Comparison of ENCODE assay signal across 21 cellular contexts in the genomic region with DNA sequence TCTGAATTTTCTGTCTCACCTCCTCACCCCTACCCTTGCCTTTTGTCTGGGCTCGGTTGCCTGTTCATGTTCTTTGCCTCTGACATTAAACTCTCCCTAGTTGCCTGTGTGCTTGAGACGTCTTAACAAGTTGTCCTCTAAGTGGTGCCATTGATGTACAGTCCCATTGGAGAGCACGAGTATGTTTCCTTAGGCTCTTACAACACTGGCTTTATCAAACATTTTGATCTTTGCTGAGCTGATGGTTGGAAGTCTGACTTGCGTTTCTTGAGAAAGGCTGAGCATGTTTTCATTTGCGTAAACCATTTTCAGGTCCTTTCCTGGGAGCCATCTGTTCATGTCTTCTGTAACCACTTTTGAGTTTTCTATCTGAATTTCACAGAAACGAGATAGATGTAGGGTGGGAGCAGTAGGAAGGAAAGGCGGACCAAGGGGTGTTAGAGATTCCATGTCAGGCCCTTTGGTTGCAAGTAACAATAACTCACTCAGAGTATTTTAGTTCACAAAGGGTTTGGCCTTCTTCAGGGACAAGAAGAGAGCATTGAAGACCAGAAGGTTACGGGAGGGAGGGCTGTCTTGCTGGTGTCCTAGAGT. TPM values are rescaled to one million over a fixed set of nuclear protein-coding genes. Genes with fewer than 3 reads are reported as not detected.
DNase-seq lines count a peak whose midpoint lies in the region; ATAC-seq and TF ChIP-seq lines count a peak whose summit lies in the region.
"Had no signal": no experiment of that assay in that cellular context is flagged by ENCODE, and none has a peak within 500 bp of the region (broad histone marks: within the 10 kb centered on the region; RNA-seq: fewer than 3 reads in every experiment).

No MANE protein-coding gene starts in this region.

- H3K27ac ChIP-seq in CD4-positive, alpha-beta T cell (ENCODE audit: low read depth, low read length): no peak overlapping the region

- H3K4me1 Mint-ChIP-seq in activated CD4-positive, alpha-beta T cell treated with anti-CD3 and anti-CD28 coated beads, Interleukin-2, amount 10 ng/mL, durations not matched to agents 24 days and 14 days: peaks cover 57% of the 10 kb centered on the region
- H3K4me1 Mint-ChIP-seq in CD4-positive, alpha-beta T cell (ENCODE audit: low read depth): peaks cover 78% of the 10 kb centered on the region
- peaks cover 67% of the 10 kb centered on the region for H3K4me1 Mint-ChIP-seq in activated CD4-positive, alpha-beta memory T cell treated with anti-CD3 and anti-CD28 coated beads for 36 hours (ENCODE audit: low read depth)

- no peaks in the 10 kb centered on the region for H3K9me3 ChIP-seq in CD4-positive, alpha-beta T cell (ENCODE audit: control insufficient read depth, low read length)
- H3K9me3 ChIP-seq in MG63 (no peaks in the 10 kb centered on the region), HAP-1 (no peaks in the 10 kb centered on the region)
- H3K9me3 ChIP-seq: breast epithelium, SK-N-SH had no signal

- H3K36me3 ChIP-seq in MG63 (peaks cover 80% of the 10 kb centered on the region), HAP-1 (replicated peaks) (peaks cover 28% of the 10 kb centered on the region)
- H3K36me3 ChIP-seq: breast epithelium had no signal

- no peaks in the 10 kb centered on the region for H3K9me3 Mint-ChIP-seq in activated CD4-positive, alpha-beta T cell treated with anti-CD3 and anti-CD28 coated beads, Interleukin-2, amount 10 ng/mL, durations not matched to agents 24 days and 14 days
- H3K9me3 Mint-ChIP-seq in CD4-positive, alpha-beta T cell: no peaks in the 10 kb centered on the region
- no peaks in the 10 kb centered on the region for H3K9me3 Mint-ChIP-seq in activated CD4-positive, alpha-beta memory T cell treated with anti-CD3 and anti-CD28 coated beads for 36 hours

- CTCF ChIA-PET in CD4-positive, alpha-beta T cell (lab: Charles Lee): no interaction called here
- CTCF ChIA-PET in activated CD4-positive, alpha-beta memory T cell treated with anti-CD3 and anti-CD28 coated beads for 36 hours (lab: Charles Lee): interaction anchor here (1.3 kb wide), 1 partner anchor 348 kb away, joined by 3 read pairs; no protein-coding TSS in a partner anchor

- no peak for ATAC-seq in CD4-positive, alpha-beta T cell (ENCODE audit: poor library complexity)

- peak; percentile 52 for DNase-seq in activated CD4-positive, alpha-beta T cell treated with anti-CD3 and anti-CD28 coated beads, Interleukin-2, amount 10 ng/mL, durations not matched to agents 24 days and 14 days
- no peak for DNase-seq in activated CD4-positive, alpha-beta T cell treated with anti-CD3 and anti-CD28 coated beads, Interleukin-2, amount 50 U/mL, for 1 hour
- no peak for DNase-seq in CD4-positive, alpha-beta T cell
- no peak for DNase-seq in activated CD4-positive, alpha-beta memory T cell treated with anti-CD3 and anti-CD28 coated beads for 36 hours
- peak; percentile 57 for DNase-seq in fibroblast of villous mesenchyme (ENCODE audit: low read depth)
- no peak for DNase-seq in MG63
- no peak for DNase-seq in iPS-NIHi11 (ENCODE audit: low spot score)
- no peak for DNase-seq in HAP-1 (ENCODE audit: low spot score in 2 of 2)
- DNase-seq: activated CD4-positive, CD25-positive, alpha-beta regulatory T cell; activated CD8-positive, alpha-beta memory T cell treated with anti-CD3 and anti-CD28 coated beads, Interleukin-2, amount 50 U/mL, for 4 hours; EL; Karpas-422; NCI-H1417; NCI-H510A; NK-92 treated with Interleukin-12 subunit alpha and Interleukin-12 subunit beta, amount 100 ng/mL, for 24 hours; occipital lobe; SK-N-SH; stimulated activated CD4-positive, alpha-beta T cell treated with anti-CD3 and anti-CD28 coated beads, Interleukin-4, amount 100 ng/mL, for 4 hours; T-helper 9 cell had no signal

- TF ChIP-seq CTCF in CD4-positive, alpha-beta T cell (IDR thresholded peaks at IDR 0.05): no peak
- TF ChIP-seq CTCF in fibroblast of villous mesenchyme (IDR thresholded peaks at IDR 0.05; ENCODE audit: insufficient read depth, low read depth, low read length): no peak

- peak overlapping the region; percentile 18 for H3K27ac Mint-ChIP-seq in activated CD4-positive, alpha-beta T cell treated with anti-CD3 and anti-CD28 coated beads, Interleukin-2, amount 10 ng/mL, durations not matched to agents 24 days and 14 days
- H3K27ac Mint-ChIP-seq in CD4-positive, alpha-beta T cell: peak overlapping the region; percentile 8
- peak overlapping the region; percentile 40 for H3K27ac Mint-ChIP-seq in activated CD4-positive, alpha-beta memory T cell treated with anti-CD3 and anti-CD28 coated beads for 36 hours
- H3K27ac Mint-ChIP-seq: B cell had no signal

- H3K4me3 Mint-ChIP-seq in activated CD4-positive, alpha-beta T cell treated with anti-CD3 and anti-CD28 coated beads, Interleukin-2, amount 10 ng/mL, durations not matched to agents 24 days and 14 days: no peak overlapping the region
- no peak overlapping the region for H3K4me3 Mint-ChIP-seq in CD4-positive, alpha-beta T cell
- H3K4me3 Mint-ChIP-seq in activated CD4-positive, alpha-beta memory T cell treated with anti-CD3 and anti-CD28 coated beads for 36 hours: no peak overlapping the region
- H3K4me3 Mint-ChIP-seq: B cell had no signal

- no peaks in the 10 kb centered on the region for H3K27me3 Mint-ChIP-seq in activated CD4-positive, alpha-beta T cell treated with anti-CD3 and anti-CD28 coated beads, Interleukin-2, amount 10 ng/mL, durations not matched to agents 24 days and 14 days
- H3K27me3 Mint-ChIP-seq in CD4-positive, alpha-beta T cell: no peaks in the 10 kb centered on the region
- no peaks in the 10 kb centered on the region for H3K27me3 Mint-ChIP-seq in activated CD4-positive, alpha-beta memory T cell treated with anti-CD3 and anti-CD28 coated beads for 36 hours
- H3K27me3 Mint-ChIP-seq: B cell had no signal

- POLR2A ChIA-PET in CD4-positive, alpha-beta T cell (lab: Charles Lee): interaction anchor here (2.0 kb wide), 1 partner anchor 14 kb away, joined by 8 read pairs; no protein-coding TSS in a partner anchor
- POLR2A ChIA-PET in activated CD4-positive, alpha-beta memory T cell treated with anti-CD3 and anti-CD28 coated beads for 36 hours (lab: Charles Lee): no interaction called here

- H3K36me3 Mint-ChIP-seq in activated CD4-positive, alpha-beta T cell treated with anti-CD3 and anti-CD28 coated beads, Interleukin-2, amount 10 ng/mL, durations not matched to agents 24 days and 14 days (ENCODE audit: low read depth): peaks cover 72% of the 10 kb centered on the region
- H3K36me3 Mint-ChIP-seq in CD4-positive, alpha-beta T cell (ENCODE audit: low read depth): peaks cover 88% of the 10 kb centered on the region
- peaks cover 70% of the 10 kb centered on the region for H3K36me3 Mint-ChIP-seq in activated CD4-positive, alpha-beta memory T cell treated with anti-CD3 and anti-CD28 coated beads for 36 hours

- H3K4me3 ChIP-seq in fibroblast of villous mesenchyme (ENCODE audit: low read depth, low read length): no peak overlapping the region
- no peak overlapping the region for H3K4me3 ChIP-seq in MG63
- no peak overlapping the region for H3K4me3 ChIP-seq in HAP-1
- H3K4me3 ChIP-seq: breast epithelium had no signal

- H3K4me1 ChIP-seq in HAP-1: peaks cover 3% of the 10 kb centered on the region
- H3K4me1 ChIP-seq: breast epithelium had no signal

- in situ Hi-C loops in HAP-1 (cut with MboI; ENCODE audit: low sequenced_read_pairs): no loop called here

- H3K27me3 ChIP-seq in CD4-positive, alpha-beta T cell (ENCODE audit: control insufficient read depth, insufficient read depth, low read length): no peaks in the 10 kb centered on the region
- H3K27me3 ChIP-seq in MG63 (no peaks in the 10 kb centered on the region), HAP-1 (ENCODE audit: low read depth) (no peaks in the 10 kb centered on the region)
- H3K27me3 ChIP-seq: breast epithelium had no signal

- intact Hi-C loops in activated CD4-positive, alpha-beta T cell treated with anti-CD3 and anti-CD28 coated beads, Interleukin-2, amount 10 ng/mL, durations not matched to agents 24 days and 14 days (cut with micrococcal nuclease): no loop called here
- intact Hi-C loops in CD4-positive, alpha-beta T cell (cut with DNase I, micrococcal nuclease): no loop called here
- intact Hi-C loops in activated CD4-positive, alpha-beta memory T cell treated with anti-CD3 and anti-CD28 coated beads for 36 hours (cut with micrococcal nuclease): no loop called here

RNA-seq across cellular contexts. Expression of a gene that starts 35.4 kb away (rescaled TPM):
- 52.5 and 62.1 TPM in 2 replicates for total RNA-seq in activated CD4-positive, alpha-beta T cell treated with anti-CD3 and anti-CD28 coated beads, Interleukin-2, amount 10 ng/mL, durations not matched to agents 24 days and 14 days
- 10 to 100 TPM; 69.4 to 77.0 TPM for total RNA-seq in CD4-positive, alpha-beta T cell
- total RNA-seq in activated CD4-positive, alpha-beta memory T cell treated with anti-CD3 and anti-CD28 coated beads for 36 hours: 10 to 100 TPM; 53.3 to 53.6 TPM
- 17.1 and 31.1 TPM in 2 replicates for total RNA-seq in fibroblast of villous mesenchyme
- total RNA-seq in MG63 (2014; rRNA removed; shearing (Covaris generic); ENCODE audit: low replicate concordance): 19.1 and 71.5 TPM in 2 replicates

Comparison
In these comparisons a context has a peak if more than half of its experiments do, and no peak if none do; other contexts are left out.
1. DNase-seq: peak in activated CD4-positive, alpha-beta T cell treated with anti-CD3 and anti-CD28 coated beads, Interleukin-2, amount 10 ng/mL, durations not matched to agents 24 days and 14 days (single experiment) and fibroblast of villous mesenchyme (single experiment); none in activated CD4-positive, alpha-beta T cell treated with anti-CD3 and anti-CD28 coated beads, Interleukin-2, amount 50 U/mL, for 1 hour (single experiment), CD4-positive, alpha-beta T cell (0 of 10), activated CD4-positive, alpha-beta memory T cell treated with anti-CD3 and anti-CD28 coated beads for 36 hours (single experiment), MG63 (single experiment), iPS-NIHi11 (single experiment) and HAP-1 (0 of 2).
2. Peak in every context shown above with its lines, with median percentiles within 50 percentile points of each other: H3K27ac Mint-ChIP-seq.